In the genomic region with DNA sequence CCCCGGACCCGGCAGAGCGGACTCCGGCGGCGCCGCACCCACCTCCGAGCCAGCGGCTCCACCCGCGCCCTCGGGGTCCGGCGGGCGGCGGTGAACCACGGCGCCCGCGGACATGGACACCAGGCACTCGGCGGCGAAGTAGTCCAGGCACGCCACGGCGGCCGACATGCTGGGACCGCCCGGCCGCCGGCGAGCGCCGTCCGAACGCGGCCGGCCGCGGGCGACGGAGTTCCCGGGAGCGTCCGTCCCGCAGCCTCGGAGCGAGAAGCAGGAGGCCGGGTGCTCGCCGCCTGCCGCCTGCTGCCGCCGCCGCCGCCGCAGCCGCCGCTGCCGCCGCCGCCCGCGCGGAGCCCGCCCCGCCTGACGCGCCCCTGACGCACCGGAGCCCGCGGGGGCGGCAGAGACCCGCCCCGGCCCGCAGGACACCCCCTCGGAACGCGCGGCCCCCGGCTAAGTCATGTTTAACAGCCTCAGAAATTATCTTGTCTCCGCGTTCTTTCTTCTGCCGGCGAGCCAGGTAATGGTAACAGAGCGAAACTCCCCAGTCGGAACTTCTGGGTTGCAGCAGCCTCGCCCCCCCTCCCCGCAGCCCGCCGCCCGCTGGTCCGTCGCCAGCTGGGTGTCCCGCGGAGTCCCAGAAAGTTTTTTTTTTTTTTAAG, we compare ENCODE assay signal across 8 cellular contexts. TPM values are rescaled to one million over a fixed set of nuclear protein-coding genes. Genes with fewer than 3 reads are reported as not detected.
DNase-seq lines count a peak whose midpoint lies in the region; ATAC-seq, FAIRE-seq and TF ChIP-seq lines count a peak whose summit lies in the region.

TSS of gene KLF14 (minus strand) at position 342 of the 659 bp plus-strand sequence. CDS start at position 168, 174 bp downstream.

- FAIRE-seq in RCC 7860 (lab: Jason Lieb, UNC), result no peak

- H3K36me3 Mint-ChIP-seq in IgD-negative memory B cell, result peaks cover 3% of the 10 kb centered on the region
- H3K36me3 Mint-ChIP-seq in activated CD8-positive, alpha-beta T cell treated with anti-CD3 and anti-CD28 coated beads, Interleukin-2, amount 10 ng/mL, durations not matched to agents 7 days and 5 days (ENCODE audit: low read depth), result peaks cover 8% of the 10 kb centered on the region

- H3K4me3 Mint-ChIP-seq in IgD-negative memory B cell, result peak within 1 kb of the TSS; percentile 86 to 95 (median 91)
- H3K4me3 Mint-ChIP-seq in activated CD8-positive, alpha-beta T cell treated with anti-CD3 and anti-CD28 coated beads, Interleukin-2, amount 10 ng/mL, durations not matched to agents 7 days and 5 days, result peak within 1 kb of the TSS; percentile 83

- H3K27me3 Mint-ChIP-seq in IgD-negative memory B cell, result peaks cover 55% of the 10 kb centered on the region
- peaks cover 68% of the 10 kb centered on the region for H3K27me3 Mint-ChIP-seq in activated CD8-positive, alpha-beta T cell treated with anti-CD3 and anti-CD28 coated beads, Interleukin-2, amount 10 ng/mL, durations not matched to agents 7 days and 5 days (ENCODE audit: low read depth)

- H3K27me3 ChIP-seq in ovary, result no peaks in the 10 kb centered on the region

- no peak for TF ChIP-seq EP300 in ovary (IDR thresholded peaks at IDR 0.05)

- TF ChIP-seq POLR2A in ovary (IDR thresholded peaks at IDR 0.05), result no peak

- H3K4me1 ChIP-seq in ES-I3 (ENCODE audit: insufficient read depth, low read length) (0 out of 2 replicates have a peak, but pooled peaks cover 4% of the 10 kb centered on the region), ovary (ENCODE audit: insufficient read depth) (no peaks in the 10 kb centered on the region)

- POLR2A ChIA-PET in activated CD8-positive, alpha-beta T cell treated with anti-CD3 and anti-CD28 coated beads, Interleukin-2, amount 10 ng/mL, durations not matched to agents 7 days and 5 days (lab: Charles Lee), result no interaction called here

- intact Hi-C loops in ovary (cut with DNase I), result loop anchor here in 1 of 4 donors (10.0 kb wide), 1 partner anchor 659 kb away; the partner anchor contains the start of gene KLHDC10

- peaks cover 9% of the 10 kb centered on the region; the same call in 1 of the 2 replicates for H3K9me3 ChIP-seq in ES-I3 (ENCODE audit: control insufficient read depth, insufficient read depth, low read length)
- peaks cover 7 to 42% of the 10 kb centered on the region in 2 donors for H3K9me3 ChIP-seq in ovary

- H3K27ac ChIP-seq in ovary, result peak within 1 kb of the TSS in 1 of 2 donors; percentile 13

- WGBS in ovary, 3 donors, result 2 to 5% (median 2%) methylated on average over 40 to 97 of the region's 97 CpGs

- H3K4me1 Mint-ChIP-seq in IgD-negative memory B cell, result peaks cover 1 to 14% (median 2%) of the 10 kb centered on the region in 3 donors
- H3K4me1 Mint-ChIP-seq in activated CD8-positive, alpha-beta T cell treated with anti-CD3 and anti-CD28 coated beads, Interleukin-2, amount 10 ng/mL, durations not matched to agents 7 days and 5 days (ENCODE audit: low read depth), result peaks cover 11% of the 10 kb centered on the region

- TF ChIP-seq CTCF in fibroblast of pulmonary artery (IDR thresholded peaks at IDR 0.05; ENCODE audit: low read length, missing control alignments) (no peak), ovary (IDR thresholded peaks at IDR 0.05) (no peak)

- CTCF ChIA-PET in activated CD8-positive, alpha-beta T cell treated with anti-CD3 and anti-CD28 coated beads, Interleukin-2, amount 10 ng/mL, durations not matched to agents 7 days and 5 days (lab: Charles Lee), result no interaction called here

- peak within 1 kb of the TSS; percentile 61; the same call in 1 of the 2 replicates for H3K9ac ChIP-seq in ES-I3 (ENCODE audit: low read depth, low read length)

- peak within 1 kb of the TSS; percentile 19 to 90 (median 75) for H3K27ac Mint-ChIP-seq in IgD-negative memory B cell
- peak within 1 kb of the TSS; percentile 40 for H3K27ac Mint-ChIP-seq in activated CD8-positive, alpha-beta T cell treated with anti-CD3 and anti-CD28 coated beads, Interleukin-2, amount 10 ng/mL, durations not matched to agents 7 days and 5 days

- peaks cover 0 to 2% (median 0%) of the 10 kb centered on the region in 3 donors for H3K9me3 Mint-ChIP-seq in IgD-negative memory B cell
- H3K9me3 Mint-ChIP-seq in activated CD8-positive, alpha-beta T cell treated with anti-CD3 and anti-CD28 coated beads, Interleukin-2, amount 10 ng/mL, durations not matched to agents 7 days and 5 days (ENCODE audit: insufficient read depth), result peaks cover 12% of the 10 kb centered on the region

- H3K36me3 ChIP-seq in ES-I3 (ENCODE audit: insufficient read depth, low read length) (no peaks in the 10 kb centered on the region), ovary (no peaks in the 10 kb centered on the region)

- peak; percentile 74 for ATAC-seq in activated CD8-positive, alpha-beta T cell treated with anti-CD3 and anti-CD28 coated beads, Interleukin-2, amount 10 ng/mL, durations not matched to agents 7 days and 5 days
- ATAC-seq in GM18511 (IDR thresholded peaks at IDR 0.05; ENCODE audit: unreplicated experiment), result no peak
- no peak for ATAC-seq in HG03025 (IDR thresholded peaks at IDR 0.05; ENCODE audit: low FRiP score, unreplicated experiment)

- DNase-seq in activated CD8-positive, alpha-beta T cell treated with anti-CD3 and anti-CD28 coated beads, Interleukin-2, amount 10 ng/mL, durations not matched to agents 7 days and 5 days, result peak; percentile 36
- DNase-seq in fibroblast of pulmonary artery (ENCODE audit: low read depth) (no peak), ovary (peak; percentile 25 to 54 (median 32)), RCC 7860 (ENCODE audit: low spot score) (no peak)

- H3K4me3 ChIP-seq in fibroblast of pulmonary artery (replicated peaks; ENCODE audit: low read depth, low read length) (peak within 1 kb of the TSS; percentile 57), ovary (peak within 1 kb of the TSS; percentile 39)

RNA-seq across cellular contexts. Expression of gene KLF14, which starts in this region (rescaled TPM):
- polyA plus RNA-seq in IgD-negative memory B cell (0.11 TPM), ovary (under 1 TPM in 1 of 2 donors, not detected in 1; 0.10 TPM)
- not detected for total RNA-seq in activated CD8-positive, alpha-beta T cell treated with anti-CD3 and anti-CD28 coated beads, Interleukin-2, amount 10 ng/mL, durations not matched to agents 7 days and 5 days
- total RNA-seq in ovary, result under 1 TPM in 5 of 7 donors, not detected in 2; 0.10 to 0.84 (median 0.30) TPM

Comparison
In these comparisons a context has a peak if more than half of its experiments do, and no peak if none do; other contexts are left out.
1. Peak in DNase-seq and ATAC-seq in activated CD8-positive, alpha-beta T cell treated with anti-CD3 and anti-CD28 coated beads, Interleukin-2, amount 10 ng/mL, durations not matched to agents 7 days and 5 days; RNA of the gene not detected or under 1 TPM.
2. Peak in DNase-seq and H3K4me3 ChIP-seq in ovary; RNA of the gene not detected or under 1 TPM.